9 cellular contexts compared by ENCODE assay signal in genomic region chr11:18775492-18776292, GRCh38. TPM values are rescaled to one million over a fixed set of nuclear protein-coding genes. Genes with fewer than 3 reads are reported as not detected.
DNase-seq lines count a peak whose midpoint lies in the region; ATAC-seq and TF ChIP-seq lines count a peak whose summit lies in the region.
"Had no signal": no experiment of that assay in that cellular context is flagged by ENCODE, and none has a peak within 500 bp of the region (broad histone marks: within the 10 kb centered on the region; RNA-seq: fewer than 3 reads in every experiment).

No MANE protein-coding gene starts in this region.

- no peaks in the 10 kb centered on the region for H3K79me2 ChIP-seq in PC-9 (ENCODE audit: low read depth)

- BruUV-seq in PC-9 (replicated peaks; lab: Mats Ljungman, UMichigan) = no TSS peak

- DNase-seq in DMS153 (lab: John Stamatoyannopoulos, UW) = peak; percentile 37
- peak; percentile 52 to 69 for DNase-seq in PC-9
- peak; percentile 48 for DNase-seq in activated T-helper 2 cell treated with anti-CD3 and anti-CD28 coated beads, Interferon-gamma antibody, Interleukin-2, Interleukin-4, amounts not matched to agents 10 μg/mL and 5 μg/mL and 100 μg/mL, durations not matched to agents 14 hours and 24 hours and 36 hours (ENCODE audit: low spot score)
- peak; percentile 42 for DNase-seq in left cardiac atrium
- peak; percentile 11 to 56 (median 41) for DNase-seq in stimulated activated CD4-positive, alpha-beta T cell treated with anti-CD3 and anti-CD28 coated beads, Interleukin-1b, Interleukin-23, amount 100 ng/mL, for 24 hours (ENCODE audit: low read depth in 4 of 4, low spot score in 1 of 4)
- DNase-seq in occipital lobe (lab: John Stamatoyannopoulos, UW) = no peak

- TF ChIP-seq CTCF in PC-9 (conservative IDR thresholded peaks at IDR 0.05) = peak; percentile 92

- peaks cover 23% of the 10 kb centered on the region for H3K4me1 Mint-ChIP-seq in activated T-helper 2 cell treated with anti-CD3 and anti-CD28 coated beads, Interferon-gamma antibody, Interleukin-2, Interleukin-4, amounts not matched to agents 10 μg/mL and 5 μg/mL and 100 μg/mL, durations not matched to agents 14 hours and 24 hours and 36 hours (ENCODE audit: low read depth)

- no peaks in the 10 kb centered on the region for H3K4me1 ChIP-seq in PC-9 (replicated peaks; ENCODE audit: insufficient read depth)

- H3K27me3 ChIP-seq in PC-9 (ENCODE audit: insufficient read depth, low read depth) = peaks cover 23% of the 10 kb centered on the region

- no peak overlapping the region for H3K4me2 ChIP-seq in PC-9

- H3F3A ChIP-seq in PC-9 (ENCODE audit: insufficient read depth, low read depth) = no peaks in the 10 kb centered on the region

- POLR2A ChIA-PET in PC-9 (lab: Charles Lee; ENCODE audit: unreplicated experiment) = no interaction called here

- H3K27ac ChIP-seq in PC-9 = no peak overlapping the region

- no peaks in the 10 kb centered on the region for H3K9me2 ChIP-seq in PC-9 (ENCODE audit: insufficient read depth)

- peaks cover 3% of the 10 kb centered on the region for H3K36me3 Mint-ChIP-seq in activated T-helper 2 cell treated with anti-CD3 and anti-CD28 coated beads, Interferon-gamma antibody, Interleukin-2, Interleukin-4, amounts not matched to agents 10 μg/mL and 5 μg/mL and 100 μg/mL, durations not matched to agents 14 hours and 24 hours and 36 hours (ENCODE audit: low read depth)

- peak; percentile 88 for ATAC-seq in GM19351 (IDR thresholded peaks at IDR 0.05; ENCODE audit: unreplicated experiment)
- ATAC-seq in HG03432 (IDR thresholded peaks at IDR 0.05; ENCODE audit: unreplicated experiment) = peak; percentile 84
- no peak for ATAC-seq in left cardiac atrium

- no peak overlapping the region for H3K4me3 Mint-ChIP-seq in activated T-helper 2 cell treated with anti-CD3 and anti-CD28 coated beads, Interferon-gamma antibody, Interleukin-2, Interleukin-4, amounts not matched to agents 10 μg/mL and 5 μg/mL and 100 μg/mL, durations not matched to agents 14 hours and 24 hours and 36 hours (ENCODE audit: low read depth)

- H3K9me3 ChIP-seq in PC-9 (ENCODE audit: insufficient read depth, low read depth) = no peaks in the 10 kb centered on the region

- no peaks in the 10 kb centered on the region for H4K20me1 ChIP-seq in PC-9 (ENCODE audit: insufficient read depth)

- CTCF ChIA-PET in PC-9 (lab: Charles Lee) = interaction anchor here (0.6 kb wide), 2 partner anchors 32 to 55 kb away, joined by 3 read pairs; no protein-coding TSS in a partner anchor

- H3K27ac Mint-ChIP-seq in activated T-helper 2 cell treated with anti-CD3 and anti-CD28 coated beads, Interferon-gamma antibody, Interleukin-2, Interleukin-4, amounts not matched to agents 10 μg/mL and 5 μg/mL and 100 μg/mL, durations not matched to agents 14 hours and 24 hours and 36 hours = no peak overlapping the region

- intact Hi-C loops in PC-9 (cut with micrococcal nuclease; ENCODE audit: unreplicated experiment) = loop anchor here (1.0 kb wide), 2 partner anchors 27 to 78 kb away; no protein-coding TSS in a partner anchor
- intact Hi-C loops in activated T-helper 2 cell treated with anti-CD3 and anti-CD28 coated beads, Interferon-gamma antibody, Interleukin-2, Interleukin-4, amounts not matched to agents 10 μg/mL and 5 μg/mL and 100 μg/mL, durations not matched to agents 14 hours and 24 hours and 36 hours (cut with micrococcal nuclease) = loop anchor here (1.0 to 5.0 kb wide), 2 partner anchors 27 to 77 kb away; no protein-coding TSS in a partner anchor
- intact Hi-C loops in left cardiac atrium (cut with DNase I) = no loop called here

- no peaks in the 10 kb centered on the region for H3K27me3 Mint-ChIP-seq in activated T-helper 2 cell treated with anti-CD3 and anti-CD28 coated beads, Interferon-gamma antibody, Interleukin-2, Interleukin-4, amounts not matched to agents 10 μg/mL and 5 μg/mL and 100 μg/mL, durations not matched to agents 14 hours and 24 hours and 36 hours (ENCODE audit: low read depth)

- no peak overlapping the region for H3K4me3 ChIP-seq in PC-9

- H3K36me3 ChIP-seq in PC-9 (ENCODE audit: low read depth) = no peaks in the 10 kb centered on the region

- H3K9me3 Mint-ChIP-seq in activated T-helper 2 cell treated with anti-CD3 and anti-CD28 coated beads, Interferon-gamma antibody, Interleukin-2, Interleukin-4, amounts not matched to agents 10 μg/mL and 5 μg/mL and 100 μg/mL, durations not matched to agents 14 hours and 24 hours and 36 hours = no peaks in the 10 kb centered on the region

- no peak overlapping the region for H2AFZ ChIP-seq in PC-9

RNA-seq across cellular contexts. Expression of gene PTPN5, which starts 15.9 kb away (rescaled TPM):
- total RNA-seq in PC-9 (2021) (not detected in 2 replicates), left cardiac atrium (1 to 10 TPM in 1 of 2 donors, under 1 TPM in 1; 0.41 to 2.3 TPM), occipital lobe (27.5 TPM)
- total RNA-seq in activated T-helper 2 cell treated with anti-CD3 and anti-CD28 coated beads, Interferon-gamma antibody, Interleukin-2, Interleukin-4, amounts not matched to agents 10 μg/mL and 5 μg/mL and 100 μg/mL, durations not matched to agents 14 hours and 24 hours and 36 hours = not detected in 2 replicates

RNA-seq across cellular contexts. Expression of gene IGSF22, which starts 49.7 kb away (rescaled TPM):
- total RNA-seq in PC-9 (2021) (0.33 and 0.63 TPM in 2 replicates), left cardiac atrium (1 to 10 TPM; 1.7 to 2.4 TPM), occipital lobe (0.16 TPM)
- total RNA-seq in activated T-helper 2 cell treated with anti-CD3 and anti-CD28 coated beads, Interferon-gamma antibody, Interleukin-2, Interleukin-4, amounts not matched to agents 10 μg/mL and 5 μg/mL and 100 μg/mL, durations not matched to agents 14 hours and 24 hours and 36 hours = 0.05 and 0.16 TPM in 2 replicates
- total RNA-seq: subcutaneous adipose tissue had no signal

Comparison
In these comparisons a context has a peak if more than half of its experiments do, and no peak if none do; other contexts are left out.
1. ATAC-seq: peak in GM19351 (single experiment) and HG03432 (single experiment); none in left cardiac atrium (0 of 2).
2. intact Hi-C loops: an anchor here in PC-9 (1.0 kb wide) and activated T-helper 2 cell treated with anti-CD3 and anti-CD28 coated beads, Interferon-gamma antibody, Interleukin-2, Interleukin-4, amounts not matched to agents 10 μg/mL and 5 μg/mL and 100 μg/mL, durations not matched to agents 14 hours and 24 hours and 36 hours (1.0 to 5.0 kb wide); none called in left cardiac atrium.